36 cellular contexts compared by ENCODE assay signal in the genomic region with DNA sequence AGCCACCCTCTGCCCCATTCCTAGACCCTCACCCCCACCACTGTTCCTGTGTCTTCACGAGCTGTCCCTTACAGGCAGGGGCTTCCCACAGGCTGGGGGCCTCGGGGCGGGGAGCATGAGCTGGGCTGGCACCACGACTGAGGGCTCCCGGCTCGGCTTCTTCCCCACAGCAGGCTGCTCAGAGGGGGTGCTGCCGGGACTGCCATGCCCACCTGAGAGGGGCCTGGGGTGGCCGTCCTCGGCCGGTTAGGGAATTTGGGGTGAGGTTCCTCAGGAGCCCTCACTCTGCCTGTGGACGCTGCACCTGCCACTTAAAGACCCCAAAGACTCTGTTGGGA. TPM values are rescaled to one million over a fixed set of nuclear protein-coding genes. Genes with fewer than 3 reads are reported as not detected.
"Had no signal": no experiment of that assay in that cellular context is flagged by ENCODE, and none has a peak within 500 bp of the region (broad histone marks: within the 10 kb centered on the region; RNA-seq: fewer than 3 reads in every experiment).

No MANE protein-coding gene starts in this region.

- H3K4me1 ChIP-seq: gastroesophageal sphincter had no signal

- H3K36me3 Mint-ChIP-seq: activated naive CD8-positive, alpha-beta T cell had no signal

- DNase-seq: activated CD4-positive, alpha-beta memory T cell treated with anti-CD3 and anti-CD28 coated beads for 36 hours; activated CD4-positive, alpha-beta T cell treated with anti-CD3 and anti-CD28 coated beads, Interleukin-2, amount 10 ng/mL, durations not matched to agents 24 days and 14 days; activated CD4-positive, CD25-positive, alpha-beta regulatory T cell; activated CD4-positive, CD25-positive, alpha-beta regulatory T cell treated with anti-CD3 and anti-CD28 coated beads, Interleukin-2, amount 50 U/mL, for 72 hours; activated CD8-positive, alpha-beta memory T cell treated with anti-CD3 and anti-CD28 coated beads, Interleukin-2, amount 10 ng/mL, durations not matched to agents 7 days and 5 days; activated CD8-positive, alpha-beta memory T cell treated with anti-CD3 and anti-CD28 coated beads, Interleukin-2, amount 50 U/mL, for 4 hours; activated CD8-positive, alpha-beta T cell treated with anti-CD3 and anti-CD28 coated beads, Interleukin-2, amount 10 ng/mL, durations not matched to agents 7 days and 5 days; activated effector memory CD4-positive, alpha-beta T cell treated with Interleukin-2 at 50 U/mL for 16 hours; activated gamma-delta T cell treated with Interleukin-2 at 50 U/mL for 16 hours; activated naive CD4-positive, alpha-beta T cell treated with anti-CD3 and anti-CD28 coated beads, Interleukin-2, amount 50 U/mL, for 16 hours; activated naive CD4-positive, alpha-beta T cell treated with Interleukin-2 at 50 U/mL for 16 hours; activated T-cell treated with anti-CD3 and anti-CD28 coated beads, Interleukin-2, amount 50 U/mL, for 24 hours; amniotic stem cell; anterior cingulate cortex; brain microvascular endothelial cell; cortex of kidney; dermis blood vessel endothelial cell; effector CD8-positive, alpha-beta T cell; esophagus squamous epithelium; foreskin melanocyte; T-helper 2 cell had no signal

- H3K4me3 Mint-ChIP-seq: activated CD4-positive, alpha-beta memory T cell treated with anti-CD3 and anti-CD28 coated beads for 36 hours; activated CD4-positive, alpha-beta T cell treated with anti-CD3 and anti-CD28 coated beads for 36 hours; activated CD4-positive, alpha-beta T cell treated with anti-CD3 and anti-CD28 coated beads, Interleukin-2, amount 10 ng/mL, durations not matched to agents 24 days and 14 days; activated CD8-positive, alpha-beta memory T cell treated with anti-CD3 and anti-CD28 coated beads, Interleukin-2, amount 10 ng/mL, durations not matched to agents 7 days and 5 days; activated CD8-positive, alpha-beta T cell treated with anti-CD3 and anti-CD28 coated beads, Interleukin-2, amount 10 ng/mL, durations not matched to agents 7 days and 5 days; activated naive CD8-positive, alpha-beta T cell; activated T-cell treated with anti-CD3 and anti-CD28 coated beads, Interleukin-2, amount 50 U/mL, for 24 hours; activated T-helper 17 cell treated with anti-CD3 and anti-CD28 coated beads, Interleukin-2, amount 50 U/mL, for 72 hours had no signal

- H3K4me1 Mint-ChIP-seq: activated CD4-positive, alpha-beta T cell treated with anti-CD3 and anti-CD28 coated beads for 36 hours; activated CD4-positive, alpha-beta T cell treated with anti-CD3 and anti-CD28 coated beads, Interleukin-2, amount 10 ng/mL, durations not matched to agents 24 days and 14 days; activated CD8-positive, alpha-beta memory T cell treated with anti-CD3 and anti-CD28 coated beads, Interleukin-2, amount 10 ng/mL, durations not matched to agents 7 days and 5 days had no signal

- ATAC-seq: activated CD4-positive, alpha-beta T cell treated with anti-CD3 and anti-CD28 coated beads for 36 hours; activated T-helper 17 cell treated with anti-CD3 and anti-CD28 coated beads, Interleukin-2, amount 50 U/mL, for 72 hours; gastroesophageal sphincter had no signal

- H3K4me3 ChIP-seq: esophagus squamous epithelium, gastroesophageal sphincter had no signal

- H3K27ac Mint-ChIP-seq: activated CD4-positive, alpha-beta memory T cell treated with anti-CD3 and anti-CD28 coated beads for 36 hours; activated CD4-positive, alpha-beta T cell treated with anti-CD3 and anti-CD28 coated beads for 36 hours; activated CD4-positive, alpha-beta T cell treated with anti-CD3 and anti-CD28 coated beads, Interleukin-2, amount 10 ng/mL, durations not matched to agents 24 days and 14 days; activated CD8-positive, alpha-beta memory T cell treated with anti-CD3 and anti-CD28 coated beads, Interleukin-2, amount 10 ng/mL, durations not matched to agents 7 days and 5 days; activated CD8-positive, alpha-beta T cell treated with anti-CD3 and anti-CD28 coated beads, Interleukin-2, amount 10 ng/mL, durations not matched to agents 7 days and 5 days; activated naive CD8-positive, alpha-beta T cell; activated T-helper 17 cell treated with anti-CD3 and anti-CD28 coated beads, Interleukin-2, amount 50 U/mL, for 72 hours had no signal

- H3K27me3 Mint-ChIP-seq: activated CD4-positive, alpha-beta memory T cell treated with anti-CD3 and anti-CD28 coated beads for 36 hours; activated CD4-positive, alpha-beta T cell treated with anti-CD3 and anti-CD28 coated beads for 36 hours; activated CD4-positive, alpha-beta T cell treated with anti-CD3 and anti-CD28 coated beads, Interleukin-2, amount 10 ng/mL, durations not matched to agents 24 days and 14 days; activated CD8-positive, alpha-beta memory T cell treated with anti-CD3 and anti-CD28 coated beads, Interleukin-2, amount 10 ng/mL, durations not matched to agents 7 days and 5 days; activated naive CD8-positive, alpha-beta T cell; activated T-cell treated with anti-CD3 and anti-CD28 coated beads, Interleukin-2, amount 50 U/mL, for 24 hours; activated T-helper 17 cell treated with anti-CD3 and anti-CD28 coated beads, Interleukin-2, amount 50 U/mL, for 72 hours had no signal

- H3K27me3 ChIP-seq: brain microvascular endothelial cell, esophagus squamous epithelium, gastroesophageal sphincter had no signal

- H3K27ac ChIP-seq: brain microvascular endothelial cell, epithelial cell of prostate, esophagus squamous epithelium, gastroesophageal sphincter had no signal

- H3K9me3 Mint-ChIP-seq: activated CD4-positive, alpha-beta memory T cell treated with anti-CD3 and anti-CD28 coated beads for 36 hours; activated CD4-positive, alpha-beta T cell treated with anti-CD3 and anti-CD28 coated beads, Interleukin-2, amount 10 ng/mL, durations not matched to agents 24 days and 14 days; activated T-cell treated with anti-CD3 and anti-CD28 coated beads, Interleukin-2, amount 50 U/mL, for 24 hours; activated T-helper 17 cell treated with anti-CD3 and anti-CD28 coated beads, Interleukin-2, amount 50 U/mL, for 72 hours had no signal

- H3K9me3 ChIP-seq: esophagus squamous epithelium, gastroesophageal sphincter had no signal

RNA-seq across cellular contexts. Expression of gene SLC25A47, which starts 6.8 kb away (rescaled TPM):
- total RNA-seq: activated CD4-positive, alpha-beta memory T cell treated with anti-CD3 and anti-CD28 coated beads for 36 hours; activated CD4-positive, alpha-beta T cell treated with anti-CD3 and anti-CD28 coated beads for 36 hours; activated CD4-positive, alpha-beta T cell treated with anti-CD3 and anti-CD28 coated beads, Interleukin-2, amount 10 ng/mL, durations not matched to agents 24 days and 14 days; activated CD8-positive, alpha-beta memory T cell treated with anti-CD3 and anti-CD28 coated beads for 36 hours; activated CD8-positive, alpha-beta memory T cell treated with anti-CD3 and anti-CD28 coated beads, Interleukin-2, amount 10 ng/mL, durations not matched to agents 7 days and 5 days; activated CD8-positive, alpha-beta T cell treated with anti-CD3 and anti-CD28 coated beads, Interleukin-2, amount 10 ng/mL, durations not matched to agents 7 days and 5 days; activated T-helper 17 cell treated with anti-CD3 and anti-CD28 coated beads, Interleukin-2, amount 50 U/mL, for 72 hours; astrocyte; bronchial epithelial cell; cardiac septum; chondrocyte; dermis blood vessel endothelial cell; endothelial cell of umbilical vein; esophagus squamous epithelium; fibroblast of villous mesenchyme; glomerular endothelial cell; T-helper 1 cell treated with Interleukin-12 subunit alpha and Interleukin-12 subunit beta and Interleukin-4 antibody, amounts not matched to agents 30 ng/mL and 1 ng/mL, for 36 hours had no signal
- polyA plus RNA-seq: endothelial cell of umbilical vein, fibroblast of lung had no signal
